In genomic region chr14:103819503-103820307, GRCh38 we compare ENCODE assay signal across 8 cellular contexts. TPM values are rescaled to one million over a fixed set of nuclear protein-coding genes. Genes with fewer than 3 reads are reported as not detected.
DNase-seq lines count a peak whose midpoint lies in the region; ATAC-seq and TF ChIP-seq lines count a peak whose summit lies in the region.

No MANE protein-coding gene starts in this region.

- H3K27ac ChIP-seq in WERI-Rb-1 (no peak overlapping the region), suprapubic skin (no peak overlapping the region)

- H3K27ac Mint-ChIP-seq in activated T-cell treated with anti-CD3 and anti-CD28 coated beads, Interleukin-2, amount 50 U/mL, for 24 hours: peak overlapping the region; percentile 69

- TF ChIP-seq POLR2A in suprapubic skin (IDR thresholded peaks at IDR 0.05): no peak

- no peak for TF ChIP-seq EP300 in suprapubic skin (IDR thresholded peaks at IDR 0.05)

- no peaks in the 10 kb centered on the region for H3K36me3 Mint-ChIP-seq in activated T-cell treated with anti-CD3 and anti-CD28 coated beads, Interleukin-2, amount 50 U/mL, for 24 hours (ENCODE audit: low read depth)

- peaks cover 12% of the 10 kb centered on the region for H3K4me1 ChIP-seq in suprapubic skin

- H3K27me3 Mint-ChIP-seq in activated T-cell treated with anti-CD3 and anti-CD28 coated beads, Interleukin-2, amount 50 U/mL, for 24 hours: no peaks in the 10 kb centered on the region

- no peak for DNase-seq in activated T-cell treated with anti-CD3 and anti-CD28 coated beads, Interleukin-2, amount 50 U/mL, for 24 hours
- DNase-seq in activated T-cell treated with anti-CD3 and anti-CD28 coated beads for 4 hours: no peak
- peak; percentile 20 for DNase-seq in WERI-Rb-1
- DNase-seq in iPS DF 4.7 (ENCODE audit: extremely low read depth, low spot score): peak; percentile 30
- peak in 1 of 2 donors; percentile 66 for DNase-seq in suprapubic skin (ENCODE audit: low spot score in 2 of 2)
- DNase-seq in T-helper 1 cell: no peak
- DNase-seq in HK-2 (ENCODE audit: unreplicated experiment): no peak

- 26% methylated on average over 7 of the region's 7 CpGs for WGBS in suprapubic skin

- H3K4me1 Mint-ChIP-seq in activated T-cell treated with anti-CD3 and anti-CD28 coated beads, Interleukin-2, amount 50 U/mL, for 24 hours (ENCODE audit: low read depth): peaks cover 40% of the 10 kb centered on the region

- no peaks in the 10 kb centered on the region for H3K9me3 Mint-ChIP-seq in activated T-cell treated with anti-CD3 and anti-CD28 coated beads, Interleukin-2, amount 50 U/mL, for 24 hours

- H3K36me3 ChIP-seq in WERI-Rb-1 (no peaks in the 10 kb centered on the region), suprapubic skin (no peaks in the 10 kb centered on the region)

- no peak overlapping the region for H3K4me3 Mint-ChIP-seq in activated T-cell treated with anti-CD3 and anti-CD28 coated beads, Interleukin-2, amount 50 U/mL, for 24 hours

- H3K9me3 ChIP-seq in WERI-Rb-1 (ENCODE audit: severe bottlenecking) (no peaks in the 10 kb centered on the region), suprapubic skin (no peaks in the 10 kb centered on the region)

- no peaks in the 10 kb centered on the region for H3K27me3 ChIP-seq in WERI-Rb-1 (ENCODE audit: insufficient read depth, low read depth, severe bottlenecking)
- no peaks in the 10 kb centered on the region for H3K27me3 ChIP-seq in suprapubic skin

- ATAC-seq in HG02840 (IDR thresholded peaks at IDR 0.05; ENCODE audit: low FRiP score, unreplicated experiment): no peak

- TF ChIP-seq CTCF in WERI-Rb-1 (IDR thresholded peaks at IDR 0.05; ENCODE audit: low read depth, low read length): no peak
- TF ChIP-seq CTCF in suprapubic skin (IDR thresholded peaks at IDR 0.05): no peak

- H3K4me3 ChIP-seq in WERI-Rb-1 (ENCODE audit: low read depth, low read length): no peak overlapping the region
- H3K4me3 ChIP-seq in suprapubic skin: peak overlapping the region; percentile 7

RNA-seq across cellular contexts. Expression of gene PPP1R13B, which starts 27.7 kb away (rescaled TPM):
- total RNA-seq in suprapubic skin: 10 to 100 TPM; 21.7 to 51.6 (median 36.4) TPM

Comparison
In these comparisons a context has a peak if more than half of its experiments do, and no peak if none do; other contexts are left out.
1. DNase-seq: peak in WERI-Rb-1 (single experiment) and iPS DF 4.7 (single experiment); none in activated T-cell treated with anti-CD3 and anti-CD28 coated beads, Interleukin-2, amount 50 U/mL, for 24 hours (single experiment), activated T-cell treated with anti-CD3 and anti-CD28 coated beads for 4 hours (single experiment), T-helper 1 cell (0 of 5) and HK-2 (single experiment).